10 cellular contexts compared by ENCODE assay signal in the genomic region with DNA sequence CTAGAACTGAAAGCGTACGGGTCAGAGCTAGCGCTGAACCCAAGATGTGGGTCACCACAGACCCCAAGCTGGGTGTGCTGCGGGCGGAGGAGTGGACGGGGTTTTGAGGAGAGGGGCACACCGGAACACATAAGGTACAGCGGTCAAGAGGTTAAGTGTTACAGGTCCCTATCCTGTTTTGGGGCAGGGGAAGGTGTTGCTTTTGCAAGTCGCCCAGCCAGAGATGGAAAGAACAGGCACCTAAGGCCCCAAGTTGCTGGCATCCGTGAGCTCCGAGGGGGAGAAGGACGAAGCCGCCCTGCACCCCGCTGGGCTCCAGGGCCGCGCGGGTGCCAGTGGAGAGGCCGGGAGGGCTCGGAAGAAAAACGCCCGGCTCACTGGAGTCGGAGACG. TPM values are rescaled to one million over a fixed set of nuclear protein-coding genes. Genes with fewer than 3 reads are reported as not detected.
DNase-seq lines count a peak whose midpoint lies in the region; ATAC-seq and TF ChIP-seq lines count a peak whose summit lies in the region.
"Had no signal": no experiment of that assay in that cellular context is flagged by ENCODE, and none has a peak within 500 bp of the region (broad histone marks: within the 10 kb centered on the region; RNA-seq: fewer than 3 reads in every experiment).

No MANE protein-coding gene starts in this region.

- H3K27ac ChIP-seq in right atrium auricular region (peak overlapping the region in 1 of 2 donors; percentile 56), rectal smooth muscle tissue (ENCODE audit: low read depth, low read length) (peak overlapping the region; percentile 40), OCI-LY7 (ENCODE audit: low read depth, low read length, poor library complexity, severe bottlenecking) (no peak overlapping the region)

- CTCF ChIA-PET in OCI-LY7 (lab: Charles Lee; ENCODE audit: unreplicated experiment) = no interaction called here

- H3K4me1 Mint-ChIP-seq in activated T-helper 17 cell treated with anti-CD3 and anti-CD28 coated beads, Interleukin-2, amount 50 U/mL, for 72 hours = peaks cover 4% of the 10 kb centered on the region
- no peaks in the 10 kb centered on the region for H3K4me1 Mint-ChIP-seq in chondrocyte (ENCODE audit: low read depth)

- H3K36me3 Mint-ChIP-seq in activated T-helper 17 cell treated with anti-CD3 and anti-CD28 coated beads, Interleukin-2, amount 50 U/mL, for 72 hours (ENCODE audit: low read depth) = no peaks in the 10 kb centered on the region
- no peaks in the 10 kb centered on the region for H3K36me3 Mint-ChIP-seq in chondrocyte (ENCODE audit: low read depth)

- no TSS peak for BruUV-seq in OCI-LY7 (replicated peaks; lab: Mats Ljungman, UMichigan)

- H3K9ac ChIP-seq in ES-I3 (ENCODE audit: low read depth, low read length) (peak overlapping the region; percentile 74), rectal smooth muscle tissue (ENCODE audit: low read length) (no peak overlapping the region)

- no peak overlapping the region for H3K27ac Mint-ChIP-seq in activated T-helper 17 cell treated with anti-CD3 and anti-CD28 coated beads, Interleukin-2, amount 50 U/mL, for 72 hours
- H3K27ac Mint-ChIP-seq in chondrocyte (ENCODE audit: unreplicated experiment) = no peak overlapping the region

- H3K4me3 Mint-ChIP-seq in activated T-helper 17 cell treated with anti-CD3 and anti-CD28 coated beads, Interleukin-2, amount 50 U/mL, for 72 hours = peak overlapping the region; percentile 42
- H3K4me3 Mint-ChIP-seq in chondrocyte (ENCODE audit: unreplicated experiment) = no peak overlapping the region

- H3K27me3 ChIP-seq in right atrium auricular region (no peaks in the 10 kb centered on the region), rectal smooth muscle tissue (ENCODE audit: control insufficient read depth, insufficient read depth, low read length) (no peaks in the 10 kb centered on the region)

- DNase-seq in right atrium auricular region (ENCODE audit: low spot score) (no peak), OCI-LY7 (ENCODE audit: low spot score) (no peak), chondrocyte (ENCODE audit: low spot score) (no peak)
- DNase-seq: DND-41; stimulated activated CD4-positive, alpha-beta T cell treated with anti-CD3 and anti-CD28 coated beads, Interleukin-4, amount 100 ng/mL, for 24 hours had no signal

- no peaks in the 10 kb centered on the region for H4K20me1 ChIP-seq in OCI-LY7 (ENCODE audit: insufficient read depth, low read length)

- H3K9me3 Mint-ChIP-seq in activated T-helper 17 cell treated with anti-CD3 and anti-CD28 coated beads, Interleukin-2, amount 50 U/mL, for 72 hours = no peaks in the 10 kb centered on the region
- H3K9me3 Mint-ChIP-seq in chondrocyte (ENCODE audit: low read depth) = no peaks in the 10 kb centered on the region

- H3K36me3 ChIP-seq in ES-I3 (ENCODE audit: insufficient read depth, low read length) = no peaks in the 10 kb centered on the region
- H3K36me3 ChIP-seq in right atrium auricular region = no peaks in the 10 kb centered on the region
- no peaks in the 10 kb centered on the region for H3K36me3 ChIP-seq in rectal smooth muscle tissue (ENCODE audit: control insufficient read depth, insufficient read depth, low read length)
- no peaks in the 10 kb centered on the region for H3K36me3 ChIP-seq in OCI-LY7 (ENCODE audit: insufficient read depth, low read length)

- H3K4me2 ChIP-seq in OCI-LY7 (ENCODE audit: low read length) = no peak overlapping the region

- H3K27me3 Mint-ChIP-seq in activated T-helper 17 cell treated with anti-CD3 and anti-CD28 coated beads, Interleukin-2, amount 50 U/mL, for 72 hours = peaks cover 32% of the 10 kb centered on the region
- no peaks in the 10 kb centered on the region for H3K27me3 Mint-ChIP-seq in chondrocyte (ENCODE audit: low read depth)

- no peak for ATAC-seq in activated T-helper 17 cell treated with anti-CD3 and anti-CD28 coated beads, Interleukin-2, amount 50 U/mL, for 72 hours (replicated peaks)
- no peak for ATAC-seq in GM21381 (IDR thresholded peaks at IDR 0.05; ENCODE audit: unreplicated experiment)
- no peak for ATAC-seq in GM18858 (IDR thresholded peaks at IDR 0.05; ENCODE audit: unreplicated experiment)

- H3K4me3 ChIP-seq in right atrium auricular region = peak overlapping the region; percentile 50 to 56
- peak overlapping the region; percentile 86 for H3K4me3 ChIP-seq in rectal smooth muscle tissue (ENCODE audit: low read length)
- no peak overlapping the region for H3K4me3 ChIP-seq in OCI-LY7 (ENCODE audit: low read depth, low read length, poor library complexity, severe bottlenecking)

- H3K4me1 ChIP-seq in ES-I3 (ENCODE audit: insufficient read depth, low read length) = no peaks in the 10 kb centered on the region; the same call in 1 of the 2 replicates
- H3K4me1 ChIP-seq in right atrium auricular region = peaks cover 0 to 27% of the 10 kb centered on the region in 2 donors
- peaks cover 2% of the 10 kb centered on the region for H3K4me1 ChIP-seq in rectal smooth muscle tissue (ENCODE audit: control insufficient read depth, insufficient read depth, low read length)
- no peaks in the 10 kb centered on the region for H3K4me1 ChIP-seq in OCI-LY7 (ENCODE audit: insufficient read depth, low read length, poor library complexity, severe bottlenecking)

- intact Hi-C loops in OCI-LY7 (cut with micrococcal nuclease; ENCODE audit: unreplicated experiment) = no loop called here

- TF ChIP-seq CTCF in right atrium auricular region (IDR thresholded peaks at IDR 0.05) (no peak), OCI-LY7 (conservative IDR thresholded peaks at IDR 0.05; ENCODE audit: low read length) (no peak), chondrocyte (IDR thresholded peaks at IDR 0.05) (no peak)

- H3K9me2 ChIP-seq in OCI-LY7 (ENCODE audit: insufficient read depth, low read length) = no peaks in the 10 kb centered on the region

- no peak overlapping the region for H2AFZ ChIP-seq in OCI-LY7 (ENCODE audit: low read length)

- POLR2A ChIA-PET in OCI-LY7 (lab: Charles Lee) = no interaction called here

- no peaks in the 10 kb centered on the region for H3K79me2 ChIP-seq in OCI-LY7 (ENCODE audit: insufficient read depth, low read depth, low read length)

- H3K9me3 ChIP-seq in ES-I3 (ENCODE audit: control insufficient read depth, insufficient read depth, low read length) (no peaks in the 10 kb centered on the region), right atrium auricular region (no peaks in the 10 kb centered on the region), OCI-LY7 (ENCODE audit: low read length) (no peaks in the 10 kb centered on the region)

RNA-seq across cellular contexts. Expression of a gene that starts 0.9 kb away (rescaled TPM):
- not detected for total RNA-seq in activated T-helper 17 cell treated with anti-CD3 and anti-CD28 coated beads, Interleukin-2, amount 50 U/mL, for 72 hours
- total RNA-seq in right atrium auricular region (1 to 10 TPM; 2.2 to 4.3 TPM), OCI-LY7 (2022) (not detected in 2 replicates), chondrocyte (0.13 to 0.22 TPM in 2 of 3 replicates, not detected in the other)
- not detected in 2 replicates for total RNA-seq in OCI-LY7 (2014; rRNA removed; shearing (Covaris generic))
